Comparison of ENCODE assay signal across 25 cellular contexts in the genomic region with DNA sequence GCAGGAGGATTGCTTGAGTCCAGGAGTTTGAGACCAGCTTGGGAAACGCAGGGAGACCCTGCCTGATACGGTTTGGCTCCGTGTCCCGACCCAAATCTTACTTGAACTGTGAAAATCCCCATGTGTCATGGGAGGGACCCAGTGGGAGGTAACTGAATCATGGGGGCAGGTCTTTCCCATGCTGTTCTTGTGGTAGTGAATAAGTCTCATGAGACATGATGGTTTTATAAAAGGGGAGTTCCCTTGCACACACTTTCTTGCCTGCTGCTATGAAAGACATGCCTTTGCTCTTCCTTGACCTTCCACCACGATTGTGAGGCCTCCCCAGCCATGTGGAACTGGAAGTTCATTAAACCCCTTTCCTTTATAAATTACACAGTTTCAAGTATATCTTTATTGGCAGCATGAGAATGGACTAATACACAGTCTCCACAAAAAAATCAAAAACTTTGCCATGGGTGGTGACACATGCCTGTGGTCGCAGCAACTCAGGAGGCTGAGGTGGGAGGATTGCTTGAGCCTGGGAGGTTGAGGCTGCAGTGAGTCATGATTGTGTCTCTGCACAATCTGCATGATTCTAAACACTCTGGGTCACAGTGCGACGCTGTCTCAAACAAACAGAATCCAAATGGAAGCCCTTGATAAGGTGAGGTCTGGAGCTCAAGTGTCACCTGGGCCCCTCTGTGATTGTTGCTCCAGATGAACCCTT. TPM values are rescaled to one million over a fixed set of nuclear protein-coding genes. Genes with fewer than 3 reads are reported as not detected.
DNase-seq lines count a peak whose midpoint lies in the region; ATAC-seq lines count a peak whose summit lies in the region.
"Had no signal": no experiment of that assay in that cellular context is flagged by ENCODE, and none has a peak within 500 bp of the region (broad histone marks: within the 10 kb centered on the region; RNA-seq: fewer than 3 reads in every experiment).

No MANE protein-coding gene starts in this region.

- no peak overlapping the region for H3K4me3 Mint-ChIP-seq in activated naive CD8-positive, alpha-beta T cell
- no peak overlapping the region for H3K4me3 Mint-ChIP-seq in activated naive CD8-positive, alpha-beta T cell treated with anti-CD3 and anti-CD28 coated beads for 36 hours
- H3K4me3 Mint-ChIP-seq: stimulated activated effector memory CD8-positive, alpha-beta T cell treated with anti-CD3 and anti-CD28 coated beads, Interleukin-12 subunit alpha, Interleukin-12 subunit beta, amount 100 ng/mL, for 72 hours; WTC11 had no signal

- DNase-seq in activated naive CD8-positive, alpha-beta T cell treated with anti-CD3 and anti-CD28 coated beads for 36 hours = no peak
- DNase-seq in NCI-H226 (peak; percentile 19), kidney glomerular epithelial cell (lab: John Stamatoyannopoulos, UW) (peak; percentile 12), GDM1 (lab: John Stamatoyannopoulos, UW) (no peak)
- DNase-seq in stimulated activated naive CD8-positive, alpha-beta T cell treated with anti-CD3 and anti-CD28 coated beads, Interleukin-15, Interleukin-2, amounts not matched to agents 100 U/mL and 50 U/mL, for 24 hours = peak; percentile 9
- DNase-seq: amygdala, brain microvascular endothelial cell, glutamatergic neuron, IMR-90, islet precursor cell, NCI-H2107, NCI-H446 treated with DMSO at 0.1 percent for 48 hours, SJCRH30, small intestine, SW 1271 had no signal

- H3K27ac Mint-ChIP-seq in activated naive CD8-positive, alpha-beta T cell = peak overlapping the region; percentile 24
- H3K27ac Mint-ChIP-seq in activated naive CD8-positive, alpha-beta T cell treated with anti-CD3 and anti-CD28 coated beads for 36 hours = no peak overlapping the region
- H3K27ac Mint-ChIP-seq: stimulated activated effector memory CD8-positive, alpha-beta T cell treated with anti-CD3 and anti-CD28 coated beads, Interleukin-12 subunit alpha, Interleukin-12 subunit beta, amount 100 ng/mL, for 72 hours; WTC11 had no signal

- H3K4me1 Mint-ChIP-seq in activated naive CD8-positive, alpha-beta T cell (ENCODE audit: low read depth) = peaks cover 4% of the 10 kb centered on the region
- H3K4me1 Mint-ChIP-seq in activated naive CD8-positive, alpha-beta T cell treated with anti-CD3 and anti-CD28 coated beads for 36 hours = peaks cover 2% of the 10 kb centered on the region
- H3K4me1 Mint-ChIP-seq: stimulated activated effector memory CD8-positive, alpha-beta T cell treated with anti-CD3 and anti-CD28 coated beads, Interleukin-12 subunit alpha, Interleukin-12 subunit beta, amount 100 ng/mL, for 72 hours had no signal

- no peaks in the 10 kb centered on the region for H3K36me3 Mint-ChIP-seq in activated naive CD8-positive, alpha-beta T cell
- no peaks in the 10 kb centered on the region for H3K36me3 Mint-ChIP-seq in activated naive CD8-positive, alpha-beta T cell treated with anti-CD3 and anti-CD28 coated beads for 36 hours
- H3K36me3 Mint-ChIP-seq: stimulated activated effector memory CD8-positive, alpha-beta T cell treated with anti-CD3 and anti-CD28 coated beads, Interleukin-12 subunit alpha, Interleukin-12 subunit beta, amount 100 ng/mL, for 72 hours had no signal

- peaks cover 3% of the 10 kb centered on the region for H3K27me3 Mint-ChIP-seq in activated naive CD8-positive, alpha-beta T cell
- no peaks in the 10 kb centered on the region for H3K27me3 Mint-ChIP-seq in activated naive CD8-positive, alpha-beta T cell treated with anti-CD3 and anti-CD28 coated beads for 36 hours

- ATAC-seq in stimulated activated naive CD8-positive, alpha-beta T cell treated with anti-CD3 and anti-CD28 coated beads, Interleukin-15, Interleukin-2, amounts not matched to agents 100 U/mL and 50 U/mL, for 24 hours = peak; percentile 54
- ATAC-seq in HG03025 (IDR thresholded peaks at IDR 0.05; ENCODE audit: low FRiP score, unreplicated experiment) (no peak), GM18519 (IDR thresholded peaks at IDR 0.05; ENCODE audit: low FRiP score, unreplicated experiment) (no peak)
- ATAC-seq: esophagus mucosa; HCT116; stimulated activated effector memory CD8-positive, alpha-beta T cell treated with anti-CD3 and anti-CD28 coated beads, Interleukin-12 subunit alpha, Interleukin-12 subunit beta, amount 100 ng/mL, for 72 hours; WTC11 had no signal

- H3K9me3 Mint-ChIP-seq in activated naive CD8-positive, alpha-beta T cell (ENCODE audit: low read depth) = no peaks in the 10 kb centered on the region
- H3K9me3 Mint-ChIP-seq in activated naive CD8-positive, alpha-beta T cell treated with anti-CD3 and anti-CD28 coated beads for 36 hours = no peaks in the 10 kb centered on the region
- H3K9me3 Mint-ChIP-seq: stimulated activated effector memory CD8-positive, alpha-beta T cell treated with anti-CD3 and anti-CD28 coated beads, Interleukin-12 subunit alpha, Interleukin-12 subunit beta, amount 100 ng/mL, for 72 hours; WTC11 had no signal

RNA-seq across cellular contexts. Expression of gene SYN3, which starts 34.9 kb away (rescaled TPM):
- total RNA-seq in activated naive CD8-positive, alpha-beta T cell treated with anti-CD3 and anti-CD28 coated beads for 36 hours = not detected
- total RNA-seq: esophagus mucosa, IMR-90, LHCN-M2, myocyte, RPMI7951 had no signal

Comparison
In these comparisons a context has a peak if more than half of its experiments do, and no peak if none do; other contexts are left out.
1. DNase-seq: peak in NCI-H226 (single experiment), kidney glomerular epithelial cell (single experiment) and stimulated activated naive CD8-positive, alpha-beta T cell treated with anti-CD3 and anti-CD28 coated beads, Interleukin-15, Interleukin-2, amounts not matched to agents 100 U/mL and 50 U/mL, for 24 hours (single experiment); none in activated naive CD8-positive, alpha-beta T cell treated with anti-CD3 and anti-CD28 coated beads for 36 hours (single experiment) and GDM1 (single experiment).